1 cellular context compared by ENCODE assay signal in the genomic region with DNA sequence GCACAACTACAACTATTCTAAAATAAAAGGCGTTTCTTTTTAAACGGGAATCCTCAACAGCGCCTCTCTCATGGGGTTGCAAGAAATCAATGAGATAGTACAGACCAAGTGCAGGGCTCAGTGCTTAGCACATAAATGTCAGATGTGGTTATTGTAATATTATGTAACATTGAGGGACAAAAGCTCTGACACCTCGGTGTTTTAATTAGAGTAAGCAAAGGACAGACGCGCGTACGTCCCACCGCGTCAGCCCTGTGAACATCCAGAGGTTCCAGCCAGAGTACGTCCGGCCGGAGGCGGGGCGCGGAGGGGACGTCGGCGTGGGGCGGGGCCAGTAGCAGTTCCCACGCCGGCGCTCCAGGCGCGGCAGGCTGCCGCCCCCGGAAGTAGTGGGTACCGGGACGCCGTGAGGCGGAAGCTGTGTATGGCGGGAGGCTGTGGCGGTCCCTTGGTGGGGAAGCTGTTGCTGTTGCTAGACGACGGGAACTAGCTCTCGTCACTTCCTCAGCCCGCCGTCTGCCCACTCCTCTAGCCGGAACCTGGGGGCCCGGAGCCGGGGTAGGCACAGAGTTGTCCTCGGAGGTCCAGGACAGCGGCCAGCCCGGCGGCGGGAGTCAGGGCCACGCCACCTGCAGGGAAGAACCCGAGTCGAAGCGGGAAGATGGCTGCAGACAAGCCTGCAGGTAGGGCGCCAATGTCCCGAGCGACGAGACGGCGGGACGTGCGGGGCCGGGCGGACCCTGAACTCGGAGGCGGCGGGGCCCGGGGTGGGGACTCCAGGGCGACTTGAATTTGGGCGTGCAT.
TF ChIP-seq lines count a peak whose summit lies in the region.

A gene with protein sequence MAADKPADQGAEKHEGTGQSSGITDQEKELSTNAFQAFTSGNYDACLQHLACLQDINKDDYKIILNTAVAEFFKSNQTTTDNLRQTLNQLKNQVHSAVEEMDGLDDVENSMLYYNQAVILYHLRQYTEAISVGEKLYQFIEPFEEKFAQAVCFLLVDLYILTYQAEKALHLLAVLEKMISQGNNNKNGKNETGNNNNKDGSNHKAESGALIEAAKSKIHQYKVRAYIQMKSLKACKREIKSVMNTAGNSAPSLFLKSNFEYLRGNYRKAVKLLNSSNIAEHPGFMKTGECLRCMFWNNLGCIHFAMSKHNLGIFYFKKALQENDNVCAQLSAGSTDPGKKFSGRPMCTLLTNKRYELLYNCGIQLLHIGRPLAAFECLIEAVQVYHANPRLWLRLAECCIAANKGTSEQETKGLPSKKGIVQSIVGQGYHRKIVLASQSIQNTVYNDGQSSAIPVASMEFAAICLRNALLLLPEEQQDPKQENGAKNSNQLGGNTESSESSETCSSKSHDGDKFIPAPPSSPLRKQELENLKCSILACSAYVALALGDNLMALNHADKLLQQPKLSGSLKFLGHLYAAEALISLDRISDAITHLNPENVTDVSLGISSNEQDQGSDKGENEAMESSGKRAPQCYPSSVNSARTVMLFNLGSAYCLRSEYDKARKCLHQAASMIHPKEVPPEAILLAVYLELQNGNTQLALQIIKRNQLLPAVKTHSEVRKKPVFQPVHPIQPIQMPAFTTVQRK (plus strand): TSS at position 389 of the 804 bp plus-strand sequence. CDS start 273 bp downstream, at position 662.

TF ChIP-seq in GM12878, 131 proteins besides CTCF, POLR2A, EP300 and RAD21 (continued from another document):
- no peak for TF ChIP-seq CUX1 (IDR thresholded peaks at IDR 0.05; ENCODE audit: insufficient replicate concordance, low read depth, low read length)
- TF ChIP-seq, protein P1, sequence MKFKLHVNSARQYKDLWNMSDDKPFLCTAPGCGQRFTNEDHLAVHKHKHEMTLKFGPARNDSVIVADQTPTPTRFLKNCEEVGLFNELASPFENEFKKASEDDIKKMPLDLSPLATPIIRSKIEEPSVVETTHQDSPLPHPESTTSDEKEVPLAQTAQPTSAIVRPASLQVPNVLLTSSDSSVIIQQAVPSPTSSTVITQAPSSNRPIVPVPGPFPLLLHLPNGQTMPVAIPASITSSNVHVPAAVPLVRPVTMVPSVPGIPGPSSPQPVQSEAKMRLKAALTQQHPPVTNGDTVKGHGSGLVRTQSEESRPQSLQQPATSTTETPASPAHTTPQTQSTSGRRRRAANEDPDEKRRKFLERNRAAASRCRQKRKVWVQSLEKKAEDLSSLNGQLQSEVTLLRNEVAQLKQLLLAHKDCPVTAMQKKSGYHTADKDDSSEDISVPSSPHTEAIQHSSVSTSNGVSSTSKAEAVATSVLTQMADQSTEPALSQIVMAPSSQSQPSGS (IDR thresholded peaks at IDR 0.05; ENCODE audit: low read length) = no peak
- peak; percentile 64 for TF ChIP-seq SPI1 (IDR thresholded peaks at IDR 0.05; ENCODE audit: borderline replicate concordance, insufficient read depth, low read depth, low read length)
- TF ChIP-seq NRF1 (conservative IDR thresholded peaks at IDR 0.05; ENCODE audit: low read depth, low read length) = 0 out of 2 replicates have a peak, but pooled peaks have one; percentile 25
- TF ChIP-seq GATAD2B (conservative IDR thresholded peaks at IDR 0.05; ENCODE audit: low read depth) = peak; percentile 82
- TF ChIP-seq STAT1 (conservative IDR thresholded peaks at IDR 0.05) = peak; percentile 78; the same call in 1 of the 2 replicates
- TF ChIP-seq NFYA (IDR thresholded peaks at IDR 0.05; ENCODE audit: borderline replicate concordance, low read depth, low read length) = no peak
- 0 out of 2 replicates have a peak, but pooled peaks have one; percentile 45 for TF ChIP-seq RFX5 (IDR thresholded peaks at IDR 0.05; ENCODE audit: low read depth, low read length)
- TF ChIP-seq BHLHE40 (IDR thresholded peaks at IDR 0.05; ENCODE audit: borderline replicate concordance in 1 of 2, low read depth in 2 of 2, low read length in 1 of 2) = peak; percentile 93 to 94
- no peak for TF ChIP-seq ZNF217 (IDR thresholded peaks at IDR 0.05)
- TF ChIP-seq NR2F1 (conservative IDR thresholded peaks at IDR 0.05) = no peak; the same call in 1 of the 2 replicates
- TF ChIP-seq SP1 (IDR thresholded peaks at IDR 0.05; ENCODE audit: low read depth, low read length) = peak; percentile 65
- TF ChIP-seq BCLAF1 (IDR thresholded peaks at IDR 0.05) = peak; percentile 92
- TF ChIP-seq ZNF384 (IDR thresholded peaks at IDR 0.05; ENCODE audit: borderline replicate concordance, low read depth, low read length) = 0 out of 2 replicates have a peak, but pooled peaks have one; percentile 13
- peak; percentile 43; the same call in 1 of the 2 replicates for TF ChIP-seq CHD2 (IDR thresholded peaks at IDR 0.05; ENCODE audit: borderline replicate concordance, low read depth, low read length)
- TF ChIP-seq ASH2L (IDR thresholded peaks at IDR 0.05; ENCODE audit: borderline replicate concordance, low read depth) = no peak
- TF ChIP-seq, protein P2, sequence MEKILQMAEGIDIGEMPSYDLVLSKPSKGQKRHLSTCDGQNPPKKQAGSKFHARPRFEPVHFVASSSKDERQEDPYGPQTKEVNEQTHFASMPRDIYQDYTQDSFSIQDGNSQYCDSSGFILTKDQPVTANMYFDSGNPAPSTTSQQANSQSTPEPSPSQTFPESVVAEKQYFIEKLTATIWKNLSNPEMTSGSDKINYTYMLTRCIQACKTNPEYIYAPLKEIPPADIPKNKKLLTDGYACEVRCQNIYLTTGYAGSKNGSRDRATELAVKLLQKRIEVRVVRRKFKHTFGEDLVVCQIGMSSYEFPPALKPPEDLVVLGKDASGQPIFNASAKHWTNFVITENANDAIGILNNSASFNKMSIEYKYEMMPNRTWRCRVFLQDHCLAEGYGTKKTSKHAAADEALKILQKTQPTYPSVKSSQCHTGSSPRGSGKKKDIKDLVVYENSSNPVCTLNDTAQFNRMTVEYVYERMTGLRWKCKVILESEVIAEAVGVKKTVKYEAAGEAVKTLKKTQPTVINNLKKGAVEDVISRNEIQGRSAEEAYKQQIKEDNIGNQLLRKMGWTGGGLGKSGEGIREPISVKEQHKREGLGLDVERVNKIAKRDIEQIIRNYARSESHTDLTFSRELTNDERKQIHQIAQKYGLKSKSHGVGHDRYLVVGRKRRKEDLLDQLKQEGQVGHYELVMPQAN (conservative IDR thresholded peaks at IDR 0.05) = peak; percentile 87
- no peak for TF ChIP-seq SMAD1 (IDR thresholded peaks at IDR 0.05; ENCODE audit: low read depth, partially characterized antibody)
- TF ChIP-seq SRF (IDR thresholded peaks at IDR 0.05; ENCODE audit: low read depth in 2 of 2, low read length in 2 of 2) = peak in 1 of 2 experiments; percentile 15; a peak in 1 of 4 replicates
- peak; percentile 80 for TF ChIP-seq IKZF1 (conservative IDR thresholded peaks at IDR 0.05)
- TF ChIP-seq CHD1 (IDR thresholded peaks at IDR 0.05; ENCODE audit: low read depth, low read length) = peak; percentile 97
- TF ChIP-seq, protein P3, sequence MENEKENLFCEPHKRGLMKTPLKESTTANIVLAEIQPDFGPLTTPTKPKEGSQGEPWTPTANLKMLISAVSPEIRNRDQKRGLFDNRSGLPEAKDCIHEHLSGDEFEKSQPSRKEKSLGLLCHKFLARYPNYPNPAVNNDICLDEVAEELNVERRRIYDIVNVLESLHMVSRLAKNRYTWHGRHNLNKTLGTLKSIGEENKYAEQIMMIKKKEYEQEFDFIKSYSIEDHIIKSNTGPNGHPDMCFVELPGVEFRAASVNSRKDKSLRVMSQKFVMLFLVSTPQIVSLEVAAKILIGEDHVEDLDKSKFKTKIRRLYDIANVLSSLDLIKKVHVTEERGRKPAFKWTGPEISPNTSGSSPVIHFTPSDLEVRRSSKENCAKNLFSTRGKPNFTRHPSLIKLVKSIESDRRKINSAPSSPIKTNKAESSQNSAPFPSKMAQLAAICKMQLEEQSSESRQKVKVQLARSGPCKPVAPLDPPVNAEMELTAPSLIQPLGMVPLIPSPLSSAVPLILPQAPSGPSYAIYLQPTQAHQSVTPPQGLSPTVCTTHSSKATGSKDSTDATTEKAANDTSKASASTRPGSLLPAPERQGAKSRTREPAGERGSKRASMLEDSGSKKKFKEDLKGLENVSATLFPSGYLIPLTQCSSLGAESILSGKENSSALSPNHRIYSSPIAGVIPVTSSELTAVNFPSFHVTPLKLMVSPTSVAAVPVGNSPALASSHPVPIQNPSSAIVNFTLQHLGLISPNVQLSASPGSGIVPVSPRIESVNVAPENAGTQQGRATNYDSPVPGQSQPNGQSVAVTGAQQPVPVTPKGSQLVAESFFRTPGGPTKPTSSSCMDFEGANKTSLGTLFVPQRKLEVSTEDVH (IDR thresholded peaks at IDR 0.05; ENCODE audit: low read depth, partially characterized antibody) = peak; percentile 51
- peak; percentile 24; the same call in 1 of the 2 replicates for TF ChIP-seq EED (IDR thresholded peaks at IDR 0.05; ENCODE audit: low read depth)
- TF ChIP-seq PML (IDR thresholded peaks at IDR 0.05; ENCODE audit: low read length) = peak; percentile 76; the same call in 1 of the 2 replicates
